12 cellular contexts compared by ENCODE assay signal in the genomic region with DNA sequence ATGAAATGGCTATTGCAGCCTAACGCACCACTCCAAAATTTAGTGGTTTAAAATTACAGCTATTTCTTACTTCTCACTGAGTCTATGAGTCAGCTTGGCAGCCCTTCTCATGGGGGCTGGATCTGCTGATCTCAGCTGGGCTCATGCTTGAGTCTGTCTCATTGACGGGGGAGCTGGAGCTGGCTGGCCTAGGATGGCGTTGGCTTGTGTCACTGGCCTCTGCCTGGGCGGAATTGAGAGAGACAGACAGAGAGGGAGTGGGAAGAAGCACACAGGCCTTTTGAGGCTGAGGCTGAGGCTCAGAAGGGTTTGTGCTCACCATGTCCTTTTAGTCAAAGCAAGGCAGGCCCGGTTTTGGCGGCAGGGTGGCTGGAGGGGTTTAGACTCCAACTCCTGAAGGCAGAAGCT.
DNase-seq lines count a peak whose midpoint lies in the region; ATAC-seq and TF ChIP-seq lines count a peak whose summit lies in the region.
"Had no signal": no experiment of that assay in that cellular context is flagged by ENCODE, and none has a peak within 500 bp of the region (broad histone marks: within the 10 kb centered on the region; RNA-seq: fewer than 3 reads in every experiment).

No MANE protein-coding gene starts in this region.

- H3K4me3 ChIP-seq in choroid plexus epithelial cell (ENCODE audit: low read depth, low read length) (no peak overlapping the region), thymus (ENCODE audit: low read length) (no peak overlapping the region)
- H3K4me3 ChIP-seq: K562, transverse colon had no signal

- H3K27me3 Mint-ChIP-seq in effector memory CD8-positive, alpha-beta T cell = no peaks in the 10 kb centered on the region

- no peak overlapping the region for H3K4me3 Mint-ChIP-seq in effector memory CD8-positive, alpha-beta T cell

- DNase-seq in NCI-H2196 (lab: John Stamatoyannopoulos, UW; ENCODE audit: unreplicated experiment) (peak; percentile 81), choroid plexus epithelial cell (ENCODE audit: low read depth) (peak; percentile 2), left lobe of liver (ENCODE audit: low spot score) (no peak), NOMO-1 (lab: John Stamatoyannopoulos, UW; ENCODE audit: unreplicated experiment in 2 of 2) (no peak)
- DNase-seq in stimulated activated CD4-positive, alpha-beta T cell treated with anti-CD3 and anti-CD28 coated beads, Interleukin-15, amount 100 ng/mL, for 24 hours = no peak
- no peak for DNase-seq in stimulated activated CD4-positive, alpha-beta T cell treated with anti-CD3 and anti-CD28 coated beads, Interleukin-4, amount 100 ng/mL, for 24 hours
- DNase-seq in effector memory CD8-positive, alpha-beta T cell = no peak
- DNase-seq: activated T-cell treated with anti-CD3 and anti-CD28 coated beads for 4 hours, transverse colon had no signal

- no peaks in the 10 kb centered on the region for H3K36me3 ChIP-seq in thymus (ENCODE audit: control insufficient read depth, insufficient read depth)
- H3K36me3 ChIP-seq: transverse colon had no signal

- peaks cover 3% of the 10 kb centered on the region for H3K36me3 Mint-ChIP-seq in effector memory CD8-positive, alpha-beta T cell (ENCODE audit: insufficient read depth)

- no peaks in the 10 kb centered on the region for H3K4me1 ChIP-seq in thymus (ENCODE audit: control insufficient read depth, insufficient read depth, low read length)
- H3K4me1 ChIP-seq: transverse colon had no signal

- no peaks in the 10 kb centered on the region for H3K27me3 ChIP-seq in thymus (ENCODE audit: control insufficient read depth, insufficient read depth)
- H3K27me3 ChIP-seq: transverse colon had no signal

- H3K27ac ChIP-seq in thymus (ENCODE audit: low read depth) = peak overlapping the region; percentile 68
- H3K27ac ChIP-seq: transverse colon had no signal

- peak; percentile 37 for ATAC-seq in left lobe of liver
- ATAC-seq in effector memory CD8-positive, alpha-beta T cell (replicated peaks) = no peak
- ATAC-seq: K562, SK-N-SH treated with all-trans-retinoic acid at 6 μM for 48 hours had no signal

- no peak for TF ChIP-seq CTCF in choroid plexus epithelial cell (conservative IDR thresholded peaks at IDR 0.05; ENCODE audit: low read depth, low read length)

- no peak overlapping the region for H3K27ac Mint-ChIP-seq in effector memory CD8-positive, alpha-beta T cell

- H3K4me1 Mint-ChIP-seq in effector memory CD8-positive, alpha-beta T cell (ENCODE audit: low read depth in 2 of 2) = no peaks in the 10 kb centered on the region

- H3K9me3 ChIP-seq in thymus (ENCODE audit: control insufficient read depth) = no peaks in the 10 kb centered on the region
- H3K9me3 ChIP-seq: transverse colon had no signal

- H3K9me3 Mint-ChIP-seq in effector memory CD8-positive, alpha-beta T cell = peaks cover 11 to 15% of the 10 kb centered on the region in 2 donors

- 96% methylated on average over 6 of the region's 6 CpGs for WGBS in thymus

Comparison
In these comparisons a context has a peak if more than half of its experiments do, and no peak if none do; other contexts are left out.
1. DNase-seq: peak in NCI-H2196 (single experiment) and choroid plexus epithelial cell (single experiment); none in left lobe of liver (single experiment), NOMO-1 (0 of 2), stimulated activated CD4-positive, alpha-beta T cell treated with anti-CD3 and anti-CD28 coated beads, Interleukin-15, amount 100 ng/mL, for 24 hours (single experiment), stimulated activated CD4-positive, alpha-beta T cell treated with anti-CD3 and anti-CD28 coated beads, Interleukin-4, amount 100 ng/mL, for 24 hours (single experiment) and effector memory CD8-positive, alpha-beta T cell (0 of 3).